ENCODE assay signal across 8 cellular contexts in genomic region chr1:155091071-155092051, GRCh38. TPM values are rescaled to one million over a fixed set of nuclear protein-coding genes. Genes with fewer than 3 reads are reported as not detected.
DNase-seq lines count a peak whose midpoint lies in the region; ATAC-seq and TF ChIP-seq lines count a peak whose summit lies in the region.

No MANE protein-coding gene starts in this region.

- no peaks in the 10 kb centered on the region for H3K9me3 ChIP-seq in HEK293 (ENCODE audit: control insufficient read depth, insufficient read depth, low read depth, low read length)
- H3K9me3 ChIP-seq in lower lobe of right lung: no peaks in the 10 kb centered on the region

- TF ChIP-seq CTCF in HEK293 (tag by site-specific recombination; IDR thresholded peaks at IDR 0.05) (peak; percentile 92), lower lobe of right lung (IDR thresholded peaks at IDR 0.05) (peak; percentile 99)

- H3K27ac ChIP-seq in HEK293 (ENCODE audit: extremely low read depth, low read depth, low read length) (no peak overlapping the region), lower lobe of right lung (no peak overlapping the region)

- no peaks in the 10 kb centered on the region for H3K27me3 ChIP-seq in lower lobe of right lung (ENCODE audit: low read depth)

- POLR2A ChIA-PET in HEK293 (lab: Yijun Ruan, JAX): interaction anchor here (0.5 to 2.0 kb wide), 9 partner anchors 16 to 82 kb away, joined by 3 to 17 read pairs (median 5); partner anchors contain the start of genes DPM3, EFNA1, KRTCAP2 and TRIM46

- DNase-seq in Ammon's horn (ENCODE audit: low spot score) (peak; percentile 79), NCI-H748 (lab: John Stamatoyannopoulos, UW; ENCODE audit: unreplicated experiment) (peak; percentile 81), dermis blood vessel endothelial cell (peak; percentile 90), lower lobe of right lung (peak; percentile 86)
- DNase-seq in activated CD4-positive, alpha-beta T cell treated with anti-CD3 and anti-CD28 coated beads, Interleukin-2, amount 50 U/mL, for 4 hours: peak; percentile 75 to 76
- peak; percentile 45 for DNase-seq in stimulated activated CD8-positive, alpha-beta memory T cell treated with anti-CD3 and anti-CD28 coated beads, Interleukin-12 subunit alpha, Interleukin-12 subunit beta, amount 100 ng/mL, for 24 hours (ENCODE audit: extremely low read depth)

- intact Hi-C loops in lower lobe of right lung (cut with DNase I): loop anchor here (5.0 kb wide), 1 partner anchor 76 kb away; no protein-coding TSS in a partner anchor

- peak; percentile 71 to 80 for ATAC-seq in lower lobe of right lung
- ATAC-seq in GM18858 (IDR thresholded peaks at IDR 0.05; ENCODE audit: unreplicated experiment): no peak

- H3K4me1 ChIP-seq in HEK293 (ENCODE audit: control insufficient read depth, insufficient read depth, low read length) (peaks cover 11% of the 10 kb centered on the region), lower lobe of right lung (peaks cover 22% of the 10 kb centered on the region)

- H3K36me3 ChIP-seq in HEK293 (ENCODE audit: control insufficient read depth in 2 of 2, insufficient read depth in 1 of 2, low read length in 2 of 2): no peaks in the 10 kb centered on the region
- no peaks in the 10 kb centered on the region for H3K36me3 ChIP-seq in lower lobe of right lung

- H3K4me3 ChIP-seq in HEK293 (ENCODE audit: low read depth, low read length) (no peak overlapping the region), lower lobe of right lung (peak overlapping the region; percentile 14)

- CTCF ChIA-PET in HEK293 (lab: Yijun Ruan, JAX): interaction anchor here (0.5 to 13.8 kb wide), 45 partner anchors 9 to 701 kb away, joined by 3 to 439 read pairs (median 5); partner anchors contain the start of genes EFNA1, EFNA3, KRTCAP2 and SLC50A1

TF ChIP-seq in HEK293, 187 proteins besides CTCF, POLR2A, EP300 and RAD21 (continues in another document):
- peak; percentile 45 for TF ChIP-seq ZNF654 (tag by site-specific recombination; IDR thresholded peaks at IDR 0.05; ENCODE audit: low read depth)
- no peak for TF ChIP-seq ZNF623 (tag by site-specific recombination; IDR thresholded peaks at IDR 0.05)
- peak; percentile 55; the same call in 1 of the 2 replicates for TF ChIP-seq ZSCAN30 (tag by site-specific recombination; IDR thresholded peaks at IDR 0.05)
- no peak for TF ChIP-seq ZNF280D (tag by site-specific recombination; IDR thresholded peaks at IDR 0.05)
- TF ChIP-seq KLF1 (tag by site-specific recombination; IDR thresholded peaks at IDR 0.05): 0 out of 2 replicates have a peak, but pooled peaks have one; percentile 7
- TF ChIP-seq ZNF529 (tag by site-specific recombination; IDR thresholded peaks at IDR 0.05; ENCODE audit: insufficient replicate concordance): no peak
- TF ChIP-seq ZNF645 (tag by site-specific recombination; IDR thresholded peaks at IDR 0.05): no peak
- TF ChIP-seq PATZ1 (tag by site-specific recombination; IDR thresholded peaks at IDR 0.05): peak; percentile 49; the same call in 1 of the 2 replicates
- TF ChIP-seq REST (tag by site-specific recombination; IDR thresholded peaks at IDR 0.05): no peak
- TF ChIP-seq ZNF169 (tag by site-specific recombination; IDR thresholded peaks at IDR 0.05): no peak
- TF ChIP-seq ZNF776 (tag by site-specific recombination; IDR thresholded peaks at IDR 0.05; ENCODE audit: borderline replicate concordance): no peak
- 0 out of 2 replicates have a peak, but pooled peaks have one; percentile 27 for TF ChIP-seq ZNF610 (tag by site-specific recombination; IDR thresholded peaks at IDR 0.05; ENCODE audit: borderline replicate concordance)
- no peak for TF ChIP-seq ZNF112 (tag by site-specific recombination; IDR thresholded peaks at IDR 0.05)
- TF ChIP-seq ZNF785 (tag by site-specific recombination; IDR thresholded peaks at IDR 0.05): peak; percentile 42; the same call in 1 of the 2 replicates
- no peak for TF ChIP-seq ZNF433 (tag by site-specific recombination; IDR thresholded peaks at IDR 0.05; ENCODE audit: low read depth)
- no peak for TF ChIP-seq YY1 (tag by site-specific recombination; IDR thresholded peaks at IDR 0.05)
- peak; percentile 45 for TF ChIP-seq ZNF335 (tag by site-specific recombination; conservative IDR thresholded peaks at IDR 0.05)
- 0 out of 2 replicates have a peak, but pooled peaks have one; percentile 22 for TF ChIP-seq ZNF10 (tag by site-specific recombination; IDR thresholded peaks at IDR 0.05)
- no peak for TF ChIP-seq GFI1B (tag by site-specific recombination; IDR thresholded peaks at IDR 0.05)

RNA-seq across cellular contexts. Expression of gene EFNA3, which starts 12.7 kb away (rescaled TPM):
- total RNA-seq in dermis blood vessel endothelial cell (1.9 and 2.2 TPM in 2 replicates), lower lobe of right lung (1.0 TPM)

RNA-seq across cellular contexts. Expression of gene EFNA4, which starts 27.8 kb away (rescaled TPM):
- total RNA-seq in dermis blood vessel endothelial cell: 9.5 and 15.7 TPM in 2 replicates
- total RNA-seq in lower lobe of right lung: 7.4 TPM

RNA-seq across cellular contexts. Expression of gene EFNA1, which starts 36.3 kb away (rescaled TPM):
- total RNA-seq in dermis blood vessel endothelial cell: 119 and 138 TPM in 2 replicates
- 144 TPM for total RNA-seq in lower lobe of right lung

RNA-seq across cellular contexts. Expression of gene ADAM15, which starts 40.2 kb away (rescaled TPM):
- 289 and 307 TPM in 2 replicates for total RNA-seq in dermis blood vessel endothelial cell
- total RNA-seq in lower lobe of right lung: 121 TPM

RNA-seq across cellular contexts. Expression of gene SLC50A1, which starts 44.3 kb away (rescaled TPM):
- total RNA-seq in dermis blood vessel endothelial cell (26.2 and 27.1 TPM in 2 replicates), lower lobe of right lung (42.6 TPM)
